31 cellular contexts compared by ENCODE assay signal in the genomic region with DNA sequence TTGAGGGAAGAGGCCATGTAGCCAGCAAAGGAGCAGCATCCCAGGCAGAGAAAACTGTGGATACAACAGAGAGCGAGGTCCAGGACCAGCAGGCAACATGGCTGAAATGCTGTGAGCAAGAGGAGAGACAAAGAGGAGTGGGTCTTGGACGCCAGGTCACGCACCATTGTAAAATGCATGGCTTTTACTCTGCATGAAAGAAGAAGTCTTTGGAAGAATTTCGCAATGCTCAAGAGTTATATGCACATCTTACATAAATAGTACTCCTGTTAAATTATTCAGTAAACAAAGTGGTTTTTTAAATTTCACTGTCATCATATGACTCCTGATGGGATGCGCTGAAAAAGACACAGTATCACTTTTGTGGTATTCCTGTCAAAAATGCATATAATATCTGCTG. TPM values are rescaled to one million over a fixed set of nuclear protein-coding genes. Genes with fewer than 3 reads are reported as not detected.
DNase-seq lines count a peak whose midpoint lies in the region; ATAC-seq, FAIRE-seq and TF ChIP-seq lines count a peak whose summit lies in the region.
"Had no signal": no experiment of that assay in that cellular context is flagged by ENCODE, and none has a peak within 500 bp of the region (broad histone marks: within the 10 kb centered on the region; RNA-seq: fewer than 3 reads in every experiment).

No MANE protein-coding gene starts in this region.

- no peak for TF ChIP-seq RAD21 in HepG2 (CRISPR knock-in tag; IDR thresholded peaks at IDR 0.05)

- no peak for ATAC-seq in HepG2
- ATAC-seq in right lobe of liver = no peak
- ATAC-seq in HG02885 (IDR thresholded peaks at IDR 0.05; ENCODE audit: poor library complexity, unreplicated experiment) = no peak
- ATAC-seq: PC-3, Right ventricle myocardium inferior, T-cell had no signal

- TF ChIP-seq CTCF in HepG2 (CRISPR knock-in tag; IDR thresholded peaks at IDR 0.05) = no peak
- no peak for TF ChIP-seq CTCF in right lobe of liver (IDR thresholded peaks at IDR 0.05)
- no peak for TF ChIP-seq CTCF in esophagus muscularis mucosa (IDR thresholded peaks at IDR 0.05)

- BruUV-seq in HepG2 (replicated peaks; lab: Mats Ljungman, UMichigan) = no TSS peak

- H4K20me1 ChIP-seq in HepG2 (ENCODE audit: insufficient read depth, low read length) = no peaks in the 10 kb centered on the region

- intact Hi-C loops in HepG2 (cut with micrococcal nuclease; ENCODE audit: unreplicated experiment) = no loop called here
- intact Hi-C loops in right lobe of liver (cut with DNase I) = no loop called here
- intact Hi-C loops in esophagus muscularis mucosa (cut with DNase I) = no loop called here
- intact Hi-C loops in posterior cingulate gyrus (cut with DNase I) = no loop called here

- in situ Hi-C loops in HepG2 (cut with HindIII; ENCODE audit: extremely low pct_ligation_motif_present, low pct_unique_long_range_greater_than_20kb) = no loop called here

- CTCF ChIA-PET in HepG2 (lab: Yijun Ruan, JAX; ENCODE audit: low intra/inter-chr PET ratio, low total read pairs) = no interaction called here

- TF ChIP-seq EP300 in HepG2 (IDR thresholded peaks at IDR 0.05; ENCODE audit: low read depth in 2 of 2, low read length in 2 of 2) = no peak
- no peak for TF ChIP-seq EP300 in HepG2 (CRISPR knock-in tag; IDR thresholded peaks at IDR 0.05; ENCODE audit: borderline replicate concordance)
- TF ChIP-seq EP300 in esophagus muscularis mucosa (IDR thresholded peaks at IDR 0.05) = no peak

- H3K79me2 ChIP-seq in HepG2 (ENCODE audit: insufficient read depth, low read length) = no peaks in the 10 kb centered on the region

- POLR2A ChIA-PET in HepG2 (lab: Yijun Ruan, JAX) = no interaction called here

- 73% methylated on average over 5 of the region's 5 CpGs for WGBS in HepG2 (ENCODE audit: low lambda C conversion rate)
- WGBS in right lobe of liver (ENCODE audit: insufficient coverage, low coverage, low lambda C conversion rate, missing lambda C conversion rate) = 62% methylated on average over 4 of the region's 5 CpGs
- 81% methylated on average over 5 of the region's 5 CpGs for WGBS in esophagus muscularis mucosa

- no peak overlapping the region for H3K27ac ChIP-seq in HepG2 (ENCODE audit: extremely low read length, insufficient read depth, low read length)
- H3K27ac ChIP-seq in right lobe of liver = no peak overlapping the region
- H3K27ac ChIP-seq in esophagus muscularis mucosa (replicated peaks in 1 of 4) = no peak overlapping the region
- H3K27ac ChIP-seq in SJCRH30 = no peak overlapping the region
- H3K27ac ChIP-seq: dorsolateral prefrontal cortex, prostate gland had no signal

- H3K9me3 ChIP-seq in HepG2 (ENCODE audit: low read length) (no peaks in the 10 kb centered on the region), right lobe of liver (no peaks in the 10 kb centered on the region), esophagus muscularis mucosa (no peaks in the 10 kb centered on the region), SJCRH30 (replicated peaks) (no peaks in the 10 kb centered on the region)
- H3K9me3 ChIP-seq: prostate gland had no signal

- H2AFZ ChIP-seq in HepG2 (ENCODE audit: low read length) = no peak overlapping the region

- H3K4me1 ChIP-seq in HepG2 (ENCODE audit: insufficient read depth, low read length) (peaks cover 7% of the 10 kb centered on the region; the same call in 1 of the 2 replicates), right lobe of liver (peaks cover 0 to 9% (median 3%) of the 10 kb centered on the region in 4 donors), esophagus muscularis mucosa (no peaks in the 10 kb centered on the region), SJCRH30 (no peaks in the 10 kb centered on the region)
- H3K4me1 ChIP-seq: BE2C, prostate gland had no signal

- H3K36me3 ChIP-seq in HepG2 (replicated peaks in 1 of 2; ENCODE audit: control insufficient read depth in 1 of 2, insufficient read depth in 2 of 2, low read length in 2 of 2) = no peaks in the 10 kb centered on the region
- no peaks in the 10 kb centered on the region for H3K36me3 ChIP-seq in right lobe of liver
- H3K36me3 ChIP-seq in esophagus muscularis mucosa = no peaks in the 10 kb centered on the region
- H3K36me3 ChIP-seq in SJCRH30 = no peaks in the 10 kb centered on the region
- H3K36me3 ChIP-seq: BE2C, prostate gland had no signal

- no peak overlapping the region for H3K9ac ChIP-seq in HepG2 (ENCODE audit: insufficient read depth, low read depth, low read length)

- FAIRE-seq in HepG2 (lab: Jason Lieb, UNC) (no peak), H54 (lab: Jason Lieb, UNC) (no peak)
- FAIRE-seq: endothelial cell of umbilical vein, HTR-8/SVneo, TTC549 had no signal

- H3K4me3 ChIP-seq in HepG2 (replicated peaks in 1 of 3; ENCODE audit: insufficient read depth in 1 of 3, low read depth in 2 of 3, low read length in 3 of 3) (no peak overlapping the region), right lobe of liver (no peak overlapping the region), esophagus muscularis mucosa (no peak overlapping the region), SJCRH30 (no peak overlapping the region)
- H3K4me3 ChIP-seq: dorsolateral prefrontal cortex, prostate gland had no signal

- TF ChIP-seq POLR2A in HepG2 (IDR thresholded peaks at IDR 0.05; ENCODE audit: insufficient read depth in 1 of 2, low read depth in 2 of 2, low read length in 2 of 2) = no peak
- no peak for TF ChIP-seq POLR2A in right lobe of liver (IDR thresholded peaks at IDR 0.05)
- TF ChIP-seq POLR2A in esophagus muscularis mucosa (IDR thresholded peaks at IDR 0.05; ENCODE audit: low read depth) = no peak
- TF ChIP-seq POLR2A in H54 (IDR thresholded peaks at IDR 0.05; ENCODE audit: low read depth, low read length) = no peak

- H3K4me2 ChIP-seq in HepG2 (ENCODE audit: low read depth, low read length) = no peak overlapping the region

- H3K27me3 ChIP-seq in HepG2 (ENCODE audit: control insufficient read depth in 1 of 2, insufficient read depth in 2 of 2, low read length in 2 of 2) (no peaks in the 10 kb centered on the region), right lobe of liver (no peaks in the 10 kb centered on the region), esophagus muscularis mucosa (peaks cover 0 to 25% (median 0%) of the 10 kb centered on the region in 4 donors), SJCRH30 (no peaks in the 10 kb centered on the region)
- H3K27me3 ChIP-seq: BE2C had no signal

- DNase-seq in HepG2 (ENCODE audit: low spot score) (no peak), right lobe of liver (no peak), NOMO-1 treated with dmso at 0.1 percent for 144 hours (lab: John Stamatoyannopoulos, UW; ENCODE audit: unreplicated experiment) (peak; percentile 43), esophagus muscularis mucosa (ENCODE audit: extremely low spot score) (peak; percentile 50), H54 (ENCODE audit: insufficient read length, low spot score) (no peak), posterior cingulate gyrus (no peak), SJCRH30 (no peak)
- DNase-seq: activated CD4-positive, CD25-positive, alpha-beta regulatory T cell treated with anti-CD3 and anti-CD28 coated beads, Interleukin-2, amount 50 U/mL, for 72 hours; activated naive CD4-positive, alpha-beta T cell treated with anti-CD3 and anti-CD28 coated beads, Interleukin-2, amount 50 U/mL, for 16 hours; BE2C; DMS79 treated with DMSO at 0.1 percent for 48 hours; dorsolateral prefrontal cortex; glutamatergic neuron; GOT3; Karpas-422; kidney glomerular epithelial cell; mammary epithelial cell; NCI-H1092 treated with DMSO at 0.1 percent for 48 hours; NCI-H2081; NCI-H82; PC-3; stimulated activated CD4-positive, alpha-beta T cell treated with anti-CD3 and anti-CD28 coated beads, Interleukin-15, amount 100 ng/mL, for 24 hours; T-cell; trophoblast cell had no signal

RNA-seq across cellular contexts. Expression of a gene that starts 3.5 kb away (rescaled TPM):
- total RNA-seq in HepG2 (2016; rRNA removed; fragmentation: Illumina TruSeq; extraction: Trizol) = 0.09 TPM in 1 of 2 replicates, not detected in the other
- not detected in 2 replicates for total RNA-seq in HepG2 (2016; cell fraction: cytosol; rRNA removed; fragmentation: Illumina TruSeq; extraction: Trizol; ENCODE audit: low read depth)
- total RNA-seq in HepG2 (2016; cell fraction: insoluble cytoplasmic fraction; rRNA removed; fragmentation: Illumina TruSeq; extraction: Trizol) = 0.11 TPM in 1 of 2 replicates, not detected in the other
- total RNA-seq in HepG2 (2016; cell fraction: membrane; rRNA removed; fragmentation: Illumina TruSeq; extraction: Trizol) = 0.10 TPM in 1 of 2 replicates, not detected in the other
- 0.28 TPM in 1 of 2 replicates, not detected in the other for total RNA-seq in HepG2 (2016; cell fraction: nucleus; rRNA removed; fragmentation: Illumina TruSeq; extraction: Trizol)
- polyA plus RNA-seq in HepG2 (2011; rRNA removed) = not detected in 2 replicates
- 0.04 TPM in 1 of 2 replicates, not detected in the other for polyA plus RNA-seq in HepG2 (2011; cell fraction: cytosol; rRNA removed)
- polyA plus RNA-seq in HepG2 (2011; cell fraction: nucleus; rRNA removed) = not detected in 2 replicates
- polyA plus RNA-seq in HepG2 (2012) = not detected in 2 replicates
- not detected in 2 replicates for polyA plus RNA-seq in HepG2 (2016; cell fraction: cytosol; fragmentation: Illumina TruSeq; extraction: Trizol; ENCODE audit: low read depth)
- not detected in 2 replicates for polyA plus RNA-seq in HepG2 (2016; cell fraction: insoluble cytoplasmic fraction; fragmentation: Illumina TruSeq; extraction: Trizol; ENCODE audit: low read depth)
- 0.07 TPM in 2 replicates for polyA plus RNA-seq in HepG2 (2016; cell fraction: membrane; fragmentation: Illumina TruSeq; extraction: Trizol; ENCODE audit: low read depth)
- 0.19 TPM in 1 of 2 replicates, not detected in the other for polyA plus RNA-seq in HepG2 (2016; cell fraction: nucleus; fragmentation: Illumina TruSeq; extraction: Trizol; ENCODE audit: insufficient read depth, low read depth)
- not detected in 2 replicates for polyA minus RNA-seq in HepG2 (2011; rRNA and poly(A)+ RNA removed; ENCODE audit: low replicate concordance)
- not detected in 2 replicates for polyA minus RNA-seq in HepG2 (2011; cell fraction: cytosol; rRNA and poly(A)+ RNA removed)
- not detected in 2 replicates for polyA minus RNA-seq in HepG2 (2011; cell fraction: nucleus; rRNA and poly(A)+ RNA removed)
- total RNA-seq in right lobe of liver = 1 to 10 TPM in 4 of 6 experiments, under 1 TPM in 2; 0.88 to 2.0 (median 1.2) TPM
- total RNA-seq in esophagus muscularis mucosa = under 1 TPM in 3 of 4 donors, not detected in 1; 0.13 to 0.83 (median 0.34) TPM
- total RNA-seq in SJCRH30 (2014; rRNA removed; shearing (Covaris generic)) = not detected in 2 replicates
- total RNA-seq: A673, endothelial cell of umbilical vein, mammary epithelial cell, PC-3 had no signal
- polyA plus RNA-seq: endothelial cell of umbilical vein, mammary epithelial cell had no signal

RNA-seq across cellular contexts. Expression of a gene that starts 25.8 kb away (rescaled TPM):
- total RNA-seq in HepG2 (2016; rRNA removed; fragmentation: Illumina TruSeq; extraction: Trizol) (not detected in 2 replicates), right lobe of liver (1 to 10 TPM in 4 of 6 experiments, under 1 TPM in 1, not detected in 1; 0.90 to 5.1 (median 2.4) TPM), esophagus muscularis mucosa (1 to 10 TPM in 1 of 4 donors, under 1 TPM in 1, not detected in 2; 0.66 to 2.2 TPM)
- total RNA-seq in HepG2 (2016; cell fraction: cytosol; rRNA removed; fragmentation: Illumina TruSeq; extraction: Trizol; ENCODE audit: low read depth) = not detected in 2 replicates
- not detected in 2 replicates for total RNA-seq in HepG2 (2016; cell fraction: insoluble cytoplasmic fraction; rRNA removed; fragmentation: Illumina TruSeq; extraction: Trizol)
- total RNA-seq in HepG2 (2016; cell fraction: membrane; rRNA removed; fragmentation: Illumina TruSeq; extraction: Trizol) = not detected in 2 replicates
- not detected in 2 replicates for total RNA-seq in HepG2 (2016; cell fraction: nucleus; rRNA removed; fragmentation: Illumina TruSeq; extraction: Trizol)
- not detected in 2 replicates for polyA plus RNA-seq in HepG2 (2011; rRNA removed)
- not detected in 2 replicates for polyA plus RNA-seq in HepG2 (2011; cell fraction: cytosol; rRNA removed)
- polyA plus RNA-seq in HepG2 (2011; cell fraction: nucleus; rRNA removed) = not detected in 2 replicates
- not detected in 2 replicates for polyA plus RNA-seq in HepG2 (2012)
- polyA plus RNA-seq in HepG2 (2016; cell fraction: cytosol; fragmentation: Illumina TruSeq; extraction: Trizol; ENCODE audit: low read depth) = not detected in 2 replicates
- polyA plus RNA-seq in HepG2 (2016; cell fraction: insoluble cytoplasmic fraction; fragmentation: Illumina TruSeq; extraction: Trizol; ENCODE audit: low read depth) = not detected in 2 replicates
- polyA plus RNA-seq in HepG2 (2016; cell fraction: membrane; fragmentation: Illumina TruSeq; extraction: Trizol; ENCODE audit: low read depth) = not detected in 2 replicates
- not detected in 2 replicates for polyA plus RNA-seq in HepG2 (2016; cell fraction: nucleus; fragmentation: Illumina TruSeq; extraction: Trizol; ENCODE audit: insufficient read depth, low read depth)
- not detected in 2 replicates for polyA minus RNA-seq in HepG2 (2011; rRNA and poly(A)+ RNA removed; ENCODE audit: low replicate concordance)
- not detected in 2 replicates for polyA minus RNA-seq in HepG2 (2011; cell fraction: cytosol; rRNA and poly(A)+ RNA removed)
- polyA minus RNA-seq in HepG2 (2011; cell fraction: nucleus; rRNA and poly(A)+ RNA removed) = not detected in 2 replicates
- not detected in 2 replicates for total RNA-seq in SJCRH30 (2014; rRNA removed; shearing (Covaris generic))
- total RNA-seq: A673, endothelial cell of umbilical vein, mammary epithelial cell, PC-3, T-cell had no signal
- polyA plus RNA-seq: mammary epithelial cell had no signal

Comparison
In these comparisons a context has a peak if more than half of its experiments do, and no peak if none do; other contexts are left out.
1. DNase-seq: peak in NOMO-1 treated with dmso at 0.1 percent for 144 hours (single experiment) and esophagus muscularis mucosa (single experiment); none in HepG2 (single experiment), right lobe of liver (0 of 3), H54 (single experiment), posterior cingulate gyrus (0 of 10) and SJCRH30 (0 of 2).